Comparison of ENCODE assay signal across 15 cellular contexts in genomic region chr20:54284928-54285704, GRCh38.
DNase-seq lines count a peak whose midpoint lies in the region; ATAC-seq, FAIRE-seq and TF ChIP-seq lines count a peak whose summit lies in the region.
"Had no signal": no experiment of that assay in that cellular context is flagged by ENCODE, and none has a peak within 500 bp of the region (broad histone marks: within the 10 kb centered on the region; RNA-seq: fewer than 3 reads in every experiment).

No MANE protein-coding gene starts in this region.

- H3K36me3 Mint-ChIP-seq in stimulated activated effector memory CD8-positive, alpha-beta T cell treated with anti-CD3 and anti-CD28 coated beads, Interleukin-12 subunit alpha, Interleukin-12 subunit beta, amount 100 ng/mL, for 72 hours = peaks cover 7% of the 10 kb centered on the region
- H3K36me3 Mint-ChIP-seq: mesothelial cell of epicardium had no signal

- no peak overlapping the region for H3K4ac ChIP-seq in trophoblast cell (ENCODE audit: low read depth, low read length)

- no peak for FAIRE-seq in GM12878 (lab: Jason Lieb, UNC)

- TF ChIP-seq CTCF in GM12878 (IDR thresholded peaks at IDR 0.05 in 2 of 3, conservative IDR thresholded peaks at IDR 0.05 in 1 of 3; ENCODE audit: control insufficient read depth in 2 of 3, extremely low read depth in 1 of 3, insufficient read depth in 1 of 3, low read depth in 3 of 3, low read length in 3 of 3) = no peak

- no peaks in the 10 kb centered on the region for H4K20me1 ChIP-seq in GM12878 (ENCODE audit: control insufficient read depth, insufficient read depth)

- no peak overlapping the region for H2BK12ac ChIP-seq in trophoblast cell (ENCODE audit: low read length)

- no peak overlapping the region for H2AK5ac ChIP-seq in trophoblast cell (ENCODE audit: low read length)

- H3K4me1 Mint-ChIP-seq in stimulated activated effector memory CD8-positive, alpha-beta T cell treated with anti-CD3 and anti-CD28 coated beads, Interleukin-12 subunit alpha, Interleukin-12 subunit beta, amount 100 ng/mL, for 72 hours = peaks cover 12% of the 10 kb centered on the region
- H3K4me1 Mint-ChIP-seq: mesothelial cell of epicardium had no signal

- H3K4me2 ChIP-seq in GM12878 (ENCODE audit: control insufficient read depth, insufficient read depth) (no peak overlapping the region), trophoblast cell (ENCODE audit: low read length) (no peak overlapping the region)

- H3K27ac ChIP-seq in GM12878 (ENCODE audit: control insufficient read depth, insufficient read depth) = no peak overlapping the region
- no peak overlapping the region for H3K27ac ChIP-seq in trophoblast cell (ENCODE audit: low read depth, low read length)
- H3K27ac ChIP-seq in caudate nucleus (ENCODE audit: low read depth, low read length) = no peak overlapping the region
- H3K27ac ChIP-seq: cardiac muscle cell, upper lobe of right lung had no signal

- H2BK120ac ChIP-seq in trophoblast cell (ENCODE audit: insufficient read depth, low read length, poor library complexity) = no peak overlapping the region

- H3K36me3 ChIP-seq in GM12878 (ENCODE audit: control insufficient read depth in 2 of 2, insufficient read depth in 2 of 2, low read length in 1 of 2) (no peaks in the 10 kb centered on the region), trophoblast cell (ENCODE audit: control insufficient read depth in 1 of 2, insufficient read depth in 2 of 2, low read length in 2 of 2) (no peaks in the 10 kb centered on the region)
- H3K36me3 ChIP-seq: cardiac muscle cell, upper lobe of right lung had no signal

- no peak for ATAC-seq in GM12878
- ATAC-seq in stimulated activated effector memory CD8-positive, alpha-beta T cell treated with anti-CD3 and anti-CD28 coated beads, Interleukin-12 subunit alpha, Interleukin-12 subunit beta, amount 100 ng/mL, for 72 hours = peak; percentile 90
- ATAC-seq: upper lobe of right lung had no signal

- no peak overlapping the region for H4K12ac ChIP-seq in trophoblast cell (ENCODE audit: low read depth, low read length)

- no peak for TF ChIP-seq POLR2A in GM12878 (IDR thresholded peaks at IDR 0.05; ENCODE audit: low read depth, low read length)

- DNase-seq in activated T-cell treated with anti-CD3 and anti-CD28 coated beads for 24 hours (ENCODE audit: low read depth) = peak; percentile 23
- DNase-seq in activated T-cell treated with anti-CD3 and anti-CD28 coated beads for 4 hours = no peak
- peak; percentile 29 for DNase-seq in MV-4-11 (lab: John Stamatoyannopoulos, UW)
- no peak for DNase-seq in GM12878 (ENCODE audit: low read depth, low spot score)
- DNase-seq in stimulated activated effector memory CD8-positive, alpha-beta T cell treated with anti-CD3 and anti-CD28 coated beads, Interleukin-12 subunit alpha, Interleukin-12 subunit beta, amount 100 ng/mL, for 72 hours (ENCODE audit: low spot score in 2 of 2) = no peak
- DNase-seq in NCI-H1092 treated with DMSO at 0.1 percent for 48 hours (lab: John Stamatoyannopoulos, UW) = no peak
- no peak for DNase-seq in trophoblast cell
- DNase-seq in caudate nucleus (lab: John Stamatoyannopoulos, UW) = no peak
- DNase-seq: AML-193, NCI-H446, SHP77 treated with DMSO at 0.1 percent for 48 hours, upper lobe of right lung had no signal

- H3K79me2 ChIP-seq in GM12878 (ENCODE audit: control insufficient read depth, insufficient read depth, low read length) (no peaks in the 10 kb centered on the region), trophoblast cell (ENCODE audit: control insufficient read depth, insufficient read depth, low read length, poor library complexity) (no peaks in the 10 kb centered on the region)

- no peak overlapping the region for H3K23ac ChIP-seq in trophoblast cell (ENCODE audit: low read length)

- intact Hi-C loops in GM12878 (cut with micrococcal nuclease; ENCODE audit: unreplicated experiment) = no loop called here

- RAD21 ChIA-PET in GM12878 (lab: Charles Lee; ENCODE audit: unreplicated experiment) = no interaction called here

- POLR2A ChIA-PET in GM12878 (lab: Charles Lee) = no interaction called here

- no peak for TF ChIP-seq RAD21 in GM12878 (IDR thresholded peaks at IDR 0.05; ENCODE audit: insufficient read depth, low read depth, low read length)

- H3K9ac ChIP-seq in GM12878 (ENCODE audit: control insufficient read depth, insufficient read depth, low read length) = no peak overlapping the region
- H3K9ac ChIP-seq in trophoblast cell (ENCODE audit: low read length) = no peak overlapping the region

- H3K4me3 Mint-ChIP-seq in stimulated activated effector memory CD8-positive, alpha-beta T cell treated with anti-CD3 and anti-CD28 coated beads, Interleukin-12 subunit alpha, Interleukin-12 subunit beta, amount 100 ng/mL, for 72 hours = peak overlapping the region; percentile 28
- H3K4me3 Mint-ChIP-seq: mesothelial cell of epicardium had no signal

- no peak overlapping the region for H3K18ac ChIP-seq in trophoblast cell (ENCODE audit: low read length)

- no peak for TF ChIP-seq EP300 in GM12878 (IDR thresholded peaks at IDR 0.05; ENCODE audit: borderline replicate concordance in 1 of 2, control insufficient read depth in 1 of 2, low read depth in 2 of 2, low read length in 2 of 2)

- no peaks in the 10 kb centered on the region for H3K79me1 ChIP-seq in trophoblast cell (ENCODE audit: low read length)

- 20% methylated on average over 5 of the region's 5 CpGs for WGBS in GM12878 (ENCODE audit: insufficient coverage, insufficient replicate concordance, low lambda C conversion rate, missing lambda C conversion rate)
- no CpG with 5 or more reads among the region's 5 CpGs for WGBS in trophoblast cell (ENCODE audit: extremely low coverage, insufficient coverage, insufficient read length)

- no TSS peak for BruUV-seq in GM12878 (replicated peaks; lab: Mats Ljungman, UMichigan)

- no peaks in the 10 kb centered on the region for H3K4me1 ChIP-seq in GM12878 (ENCODE audit: control insufficient read depth, insufficient read depth, low read length)
- no peaks in the 10 kb centered on the region for H3K4me1 ChIP-seq in trophoblast cell (ENCODE audit: control insufficient read depth in 1 of 2, insufficient read depth in 2 of 2, low read length in 2 of 2)
- H3K4me1 ChIP-seq: upper lobe of right lung had no signal

- no peak overlapping the region for H4K8ac ChIP-seq in trophoblast cell (ENCODE audit: low read depth, low read length)

- in situ Hi-C loops in GM12878 (cut with MboI) = no loop called here

- peak overlapping the region; percentile 91 for H3K27ac Mint-ChIP-seq in stimulated activated effector memory CD8-positive, alpha-beta T cell treated with anti-CD3 and anti-CD28 coated beads, Interleukin-12 subunit alpha, Interleukin-12 subunit beta, amount 100 ng/mL, for 72 hours
- H3K27ac Mint-ChIP-seq: mesothelial cell of epicardium, progenitor cell of endocrine pancreas had no signal

- H3K9me3 Mint-ChIP-seq in stimulated activated effector memory CD8-positive, alpha-beta T cell treated with anti-CD3 and anti-CD28 coated beads, Interleukin-12 subunit alpha, Interleukin-12 subunit beta, amount 100 ng/mL, for 72 hours = peaks cover 4% of the 10 kb centered on the region
- H3K9me3 Mint-ChIP-seq: mesothelial cell of epicardium had no signal

- H3K4me3 ChIP-seq in GM12878 (no peak overlapping the region), trophoblast cell (ENCODE audit: low read depth, low read length) (no peak overlapping the region)
- H3K4me3 ChIP-seq: cardiac muscle cell, upper lobe of right lung had no signal

- no peak overlapping the region for H2BK5ac ChIP-seq in trophoblast cell (ENCODE audit: low read depth, low read length, poor library complexity)

- CTCF ChIA-PET in GM12878 (lab: Yijun Ruan, JAX) = no interaction called here

- H2AFZ ChIP-seq in GM12878 (ENCODE audit: control insufficient read depth, low read depth, low read length) (no peak overlapping the region), trophoblast cell (ENCODE audit: insufficient read depth, low read length, poor library complexity) (no peak overlapping the region)

- no peaks in the 10 kb centered on the region for H3K27me3 ChIP-seq in GM12878 (replicated peaks in 1 of 2; ENCODE audit: control insufficient read depth in 2 of 2, insufficient read depth in 2 of 2, low read length in 1 of 2)
- no peaks in the 10 kb centered on the region for H3K27me3 ChIP-seq in trophoblast cell (ENCODE audit: insufficient read depth, low read length)
- H3K27me3 ChIP-seq: cardiac muscle cell, upper lobe of right lung had no signal

- H4K91ac ChIP-seq in trophoblast cell (ENCODE audit: low read depth, low read length) = no peak overlapping the region

- SMC1A ChIA-PET in GM12878 (lab: Charles Lee; ENCODE audit: uncharacterized antibody, unreplicated experiment) = no interaction called here

- no peaks in the 10 kb centered on the region for H3K9me3 ChIP-seq in GM12878 (replicated peaks; ENCODE audit: control insufficient read depth, insufficient read depth, low read length)
- no peaks in the 10 kb centered on the region for H3K9me3 ChIP-seq in trophoblast cell (ENCODE audit: insufficient read depth, low read depth, low read length)
- H3K9me3 ChIP-seq: upper lobe of right lung had no signal

- no peak overlapping the region for H3K14ac ChIP-seq in trophoblast cell (ENCODE audit: low read length)

TF ChIP-seq in GM12878, 131 proteins besides CTCF, POLR2A, EP300 and RAD21:
- TF ChIP-seq ZNF217 (IDR thresholded peaks at IDR 0.05) = no peak
- no peak for TF ChIP-seq SREBF1 (IDR thresholded peaks at IDR 0.05; ENCODE audit: low read length)
- TF ChIP-seq BCL3 (IDR thresholded peaks at IDR 0.05; ENCODE audit: borderline replicate concordance, insufficient read depth, low read depth, low read length, poor library complexity, severe bottlenecking) = no peak
- TF ChIP-seq ZNF622 (IDR thresholded peaks at IDR 0.05) = no peak
- peak; percentile 61; the same call in 1 of the 2 replicates for TF ChIP-seq NFXL1 (IDR thresholded peaks at IDR 0.05; ENCODE audit: borderline replicate concordance)

Comparison
In these comparisons a context has a peak if more than half of its experiments do, and no peak if none do; other contexts are left out.
1. DNase-seq: peak in activated T-cell treated with anti-CD3 and anti-CD28 coated beads for 24 hours (single experiment) and MV-4-11 (single experiment); none in activated T-cell treated with anti-CD3 and anti-CD28 coated beads for 4 hours (single experiment), GM12878 (single experiment), stimulated activated effector memory CD8-positive, alpha-beta T cell treated with anti-CD3 and anti-CD28 coated beads, Interleukin-12 subunit alpha, Interleukin-12 subunit beta, amount 100 ng/mL, for 72 hours (0 of 2), NCI-H1092 treated with DMSO at 0.1 percent for 48 hours (single experiment), trophoblast cell (0 of 2) and caudate nucleus (0 of 61).